In genomic region chr20:58852559-58853271, GRCh38 we compare ENCODE assay signal across 8 cellular contexts. TPM values are rescaled to one million over a fixed set of nuclear protein-coding genes. Genes with fewer than 3 reads are reported as not detected.
DNase-seq lines count a peak whose midpoint lies in the region; ATAC-seq, FAIRE-seq and TF ChIP-seq lines count a peak whose summit lies in the region.

Gene GNAS (plus strand): TSS chr20:58852716.

- H3K36me3 ChIP-seq in naive thymus-derived CD4-positive, alpha-beta T cell (ENCODE audit: control insufficient read depth in 2 of 3, insufficient read depth in 3 of 3, low read length in 3 of 3): no peaks in the 10 kb centered on the region
- H3K36me3 ChIP-seq in suprapubic skin: no peaks in the 10 kb centered on the region

- peaks cover 0 to 10% of the 10 kb centered on the region in 2 donors for H3K27me3 ChIP-seq in naive thymus-derived CD4-positive, alpha-beta T cell (ENCODE audit: control insufficient read depth in 2 of 2, insufficient read depth in 2 of 2, low read length in 2 of 2)
- H3K27me3 ChIP-seq in suprapubic skin: peaks cover 60% of the 10 kb centered on the region

- H3K4me3 ChIP-seq in naive thymus-derived CD4-positive, alpha-beta T cell (ENCODE audit: low read length): peak within 1 kb of the TSS; percentile 61
- H3K4me3 ChIP-seq in suprapubic skin: peak within 1 kb of the TSS; percentile 43

- intact Hi-C loops in naive thymus-derived CD4-positive, alpha-beta T cell (cut with micrococcal nuclease): loop anchor here (1.0 to 5.0 kb wide), 5 partner anchors 38 to 616 kb away; partner anchors contain the start of genes RAB22A (in 1 of the 2) and STX16 (in 1 of the 2)

- H3K4me1 ChIP-seq in naive thymus-derived CD4-positive, alpha-beta T cell (ENCODE audit: control insufficient read depth in 2 of 2, insufficient read depth in 2 of 2, low read length in 2 of 2): no peaks in the 10 kb centered on the region
- peaks cover 29% of the 10 kb centered on the region for H3K4me1 ChIP-seq in suprapubic skin

- TF ChIP-seq POLR2A in suprapubic skin (IDR thresholded peaks at IDR 0.05): no peak

- peaks cover 46% of the 10 kb centered on the region for H3K4me1 Mint-ChIP-seq in activated T-cell treated with anti-CD3 and anti-CD28 coated beads, Interleukin-2, amount 50 U/mL, for 72 hours (ENCODE audit: low read depth)
- peaks cover 11 to 34% (median 27%) of the 10 kb centered on the region in 7 donors for H3K4me1 Mint-ChIP-seq in naive thymus-derived CD4-positive, alpha-beta T cell

- CTCF ChIA-PET in naive thymus-derived CD4-positive, alpha-beta T cell (lab: Charles Lee): interaction anchor here (0.7 to 2.3 kb wide), 2 partner anchors 202 to 206 kb away, joined by 3 to 11 read pairs; partner anchors contain the start of gene STX16

- peaks cover 0 to 1% of the 10 kb centered on the region in 2 donors for H3K36me3 Mint-ChIP-seq in activated T-cell treated with anti-CD3 and anti-CD28 coated beads, Interleukin-2, amount 50 U/mL, for 72 hours (ENCODE audit: insufficient read depth in 2 of 2)
- peaks cover 0 to 4% (median 0%) of the 10 kb centered on the region in 5 donors for H3K36me3 Mint-ChIP-seq in naive thymus-derived CD4-positive, alpha-beta T cell

- H3K27ac ChIP-seq in naive thymus-derived CD4-positive, alpha-beta T cell (ENCODE audit: low read depth, low read length): no peak within 1 kb of the TSS
- no peak within 1 kb of the TSS for H3K27ac ChIP-seq in suprapubic skin

- TF ChIP-seq CTCF in D721Med (IDR thresholded peaks at IDR 0.05; ENCODE audit: insufficient read depth, missing control alignments) (no peak), suprapubic skin (IDR thresholded peaks at IDR 0.05) (peak in 1 of 2 donors; percentile 43)

- peak; percentile 49 for DNase-seq in D721Med (ENCODE audit: insufficient read length, low spot score)
- DNase-seq in NAMALWA (ENCODE audit: low spot score): peak; percentile 39
- DNase-seq in activated T-cell treated with anti-CD3 and anti-CD28 coated beads, Interleukin-2, amount 50 U/mL, for 72 hours: peak; percentile 62 to 65
- DNase-seq in fibroblast of peridontal ligament (ENCODE audit: extremely low read depth): peak; percentile 57
- peak in 7 of 9 donors; percentile 36 to 62 (median 43) for DNase-seq in naive thymus-derived CD4-positive, alpha-beta T cell
- DNase-seq in suprapubic skin (ENCODE audit: low spot score in 2 of 2): no peak
- no peak for DNase-seq in GM19240 (ENCODE audit: insufficient read length, low spot score)

- TF ChIP-seq EP300 in suprapubic skin (IDR thresholded peaks at IDR 0.05): no peak

- peak; percentile 33 to 40 for ATAC-seq in activated T-cell treated with anti-CD3 and anti-CD28 coated beads, Interleukin-2, amount 50 U/mL, for 72 hours (replicated peaks in 1 of 2)
- peak; percentile 56 for ATAC-seq in naive thymus-derived CD4-positive, alpha-beta T cell
- ATAC-seq in HG03135 (IDR thresholded peaks at IDR 0.05; ENCODE audit: unreplicated experiment): no peak

- no peaks in the 10 kb centered on the region for H3K9me3 ChIP-seq in naive thymus-derived CD4-positive, alpha-beta T cell (ENCODE audit: control insufficient read depth in 2 of 3, low read length in 3 of 3)
- H3K9me3 ChIP-seq in suprapubic skin: no peaks in the 10 kb centered on the region

- no peaks in the 10 kb centered on the region for H3K9me3 Mint-ChIP-seq in activated T-cell treated with anti-CD3 and anti-CD28 coated beads, Interleukin-2, amount 50 U/mL, for 72 hours
- peaks cover 0 to 1% (median 0%) of the 10 kb centered on the region in 11 donors for H3K9me3 Mint-ChIP-seq in naive thymus-derived CD4-positive, alpha-beta T cell

- peaks cover 61% of the 10 kb centered on the region for H3K27me3 Mint-ChIP-seq in activated T-cell treated with anti-CD3 and anti-CD28 coated beads, Interleukin-2, amount 50 U/mL, for 72 hours (ENCODE audit: low read depth)
- H3K27me3 Mint-ChIP-seq in naive thymus-derived CD4-positive, alpha-beta T cell: peaks cover 31 to 73% (median 43%) of the 10 kb centered on the region in 5 donors

- FAIRE-seq in D721Med (lab: Jason Lieb, UNC): no peak

- H3K4me3 Mint-ChIP-seq in activated T-cell treated with anti-CD3 and anti-CD28 coated beads, Interleukin-2, amount 50 U/mL, for 72 hours: peak within 1 kb of the TSS; percentile 87 to 92
- H3K4me3 Mint-ChIP-seq in naive thymus-derived CD4-positive, alpha-beta T cell: peak within 1 kb of the TSS; percentile 83 to 95 (median 92)

- 24% methylated on average over 31 of the region's 35 CpGs for WGBS in suprapubic skin

- H3K27ac Mint-ChIP-seq in activated T-cell treated with anti-CD3 and anti-CD28 coated beads, Interleukin-2, amount 50 U/mL, for 72 hours: no peak within 1 kb of the TSS
- peak within 1 kb of the TSS in 2 of 9 donors; percentile 43 to 63 for H3K27ac Mint-ChIP-seq in naive thymus-derived CD4-positive, alpha-beta T cell

- POLR2A ChIA-PET in naive thymus-derived CD4-positive, alpha-beta T cell (lab: Charles Lee): interaction anchor here (2.1 kb wide), 1 partner anchor 37 kb away, joined by 6 read pairs; no protein-coding TSS in a partner anchor

RNA-seq across cellular contexts. Expression of gene GNAS, which starts in this region (rescaled TPM):
- total RNA-seq in activated T-cell treated with anti-CD3 and anti-CD28 coated beads, Interleukin-2, amount 50 U/mL, for 72 hours: 100 to 1,000 TPM; 781 to 820 TPM
- 100 to 1,000 TPM; 694 to 907 (median 775) TPM for total RNA-seq in naive thymus-derived CD4-positive, alpha-beta T cell
- 100 to 1,000 TPM; 147 to 221 TPM for polyA plus RNA-seq in naive thymus-derived CD4-positive, alpha-beta T cell
- total RNA-seq in suprapubic skin: 100 to 1,000 TPM; 334 to 533 (median 451) TPM

Comparison
In these comparisons a context has a peak if more than half of its experiments do, and no peak if none do; other contexts are left out.
1. DNase-seq: peak in D721Med (single experiment), NAMALWA (single experiment), activated T-cell treated with anti-CD3 and anti-CD28 coated beads, Interleukin-2, amount 50 U/mL, for 72 hours (2 of 2), fibroblast of peridontal ligament (single experiment) and naive thymus-derived CD4-positive, alpha-beta T cell (7 of 9); none in suprapubic skin (0 of 2) and GM19240 (single experiment).